In genomic region chr9:88953401-88954029, GRCh38 we compare ENCODE assay signal across 11 cellular contexts. TPM values are rescaled to one million over a fixed set of nuclear protein-coding genes. Genes with fewer than 3 reads are reported as not detected.
DNase-seq lines count a peak whose midpoint lies in the region; ATAC-seq and TF ChIP-seq lines count a peak whose summit lies in the region.
"Had no signal": no experiment of that assay in that cellular context is flagged by ENCODE, and none has a peak within 500 bp of the region (broad histone marks: within the 10 kb centered on the region; RNA-seq: fewer than 3 reads in every experiment).

No MANE protein-coding gene starts in this region.

- POLR2A ChIA-PET in GM10248 (lab: Yijun Ruan, JAX), result no interaction called here

- CTCF ChIA-PET in GM10248 (lab: Yijun Ruan, JAX), result no interaction called here

- TF ChIP-seq POLR2A in right lobe of liver (IDR thresholded peaks at IDR 0.05), result no peak

- H3K27me3 ChIP-seq in right lobe of liver, result no peaks in the 10 kb centered on the region

- WGBS in right lobe of liver (ENCODE audit: insufficient coverage, low coverage, low lambda C conversion rate, missing lambda C conversion rate), result 47% methylated on average over 4 of the region's 6 CpGs

- intact Hi-C loops in Right ventricle myocardium inferior (cut with DNase I), result loop anchor here (5.0 kb wide), 1 partner anchor 81 kb away; no protein-coding TSS in a partner anchor
- intact Hi-C loops in cardiac septum (cut with DNase I), result loop anchor here (5.0 to 10.0 kb wide), 2 partner anchors 39 to 139 kb away; partner anchors contain the start of gene S1PR3
- intact Hi-C loops in right lobe of liver (cut with DNase I), result no loop called here

- ATAC-seq in Right ventricle myocardium inferior (peak; percentile 57), right lobe of liver (peak in 3 of 4 donors; percentile 24 to 38 (median 30)), GM21390 (IDR thresholded peaks at IDR 0.05; ENCODE audit: unreplicated experiment) (no peak)

- H3K27ac ChIP-seq in cingulate gyrus (ENCODE audit: low read depth, low read length) (peak overlapping the region; percentile 66), right lobe of liver (no peak overlapping the region)

- H3K9me3 ChIP-seq in right lobe of liver, result no peaks in the 10 kb centered on the region

- DNase-seq in Right ventricle myocardium inferior (ENCODE audit: missing footprints) (no peak), cardiac septum (ENCODE audit: low spot score) (no peak), right lobe of liver (no peak), NCI-H1092 (lab: John Stamatoyannopoulos, UW) (no peak), GM10248 (ENCODE audit: extremely low spot score) (no peak)
- DNase-seq in stimulated activated CD4-positive, alpha-beta T cell treated with anti-CD3 and anti-CD28 coated beads, Interleukin-12 subunit alpha, Interleukin-12 subunit beta, amount 100 ng/mL, for 4 hours, result no peak
- DNase-seq: ACHN, NCI-H2029, SIG-M5 had no signal

- TF ChIP-seq CTCF in right lobe of liver (IDR thresholded peaks at IDR 0.05) (no peak), GM10248 (IDR thresholded peaks at IDR 0.05; ENCODE audit: control extremely low read depth, extremely low read depth, low read depth, missing control alignments) (no peak)

- H3K4me1 ChIP-seq in right lobe of liver, result no peaks in the 10 kb centered on the region

- no peaks in the 10 kb centered on the region for H3K36me3 ChIP-seq in right lobe of liver

- H3K4me3 ChIP-seq in right lobe of liver, result no peak overlapping the region

RNA-seq across cellular contexts. Expression of gene S1PR3, which starts 37.8 kb away (rescaled TPM):
- total RNA-seq in Right ventricle myocardium inferior (27.5 TPM), cardiac septum (9.9 TPM), right lobe of liver (1 to 10 TPM; 1.0 to 9.5 (median 5.0) TPM)

Comparison
In these comparisons a context has a peak if more than half of its experiments do, and no peak if none do; other contexts are left out.
1. intact Hi-C loops: an anchor here in Right ventricle myocardium inferior (5.0 kb wide) and cardiac septum (5.0 to 10.0 kb wide); none called in right lobe of liver.